8 cellular contexts compared by ENCODE assay signal in genomic region chr2:101038455-101039255, GRCh38. TPM values are rescaled to one million over a fixed set of nuclear protein-coding genes. Genes with fewer than 3 reads are reported as not detected.
DNase-seq lines count a peak whose midpoint lies in the region; ATAC-seq and TF ChIP-seq lines count a peak whose summit lies in the region.

No MANE protein-coding gene starts in this region.

- no peaks in the 10 kb centered on the region for H3K9me2 ChIP-seq in OCI-LY1 (ENCODE audit: low read depth, low read length)

- H3K27me3 ChIP-seq in OCI-LY1 (ENCODE audit: insufficient read depth, low read length): peaks cover 5% of the 10 kb centered on the region; the same call in 1 of the 2 replicates
- H3K27me3 ChIP-seq in smooth muscle cell (ENCODE audit: low read depth): no peaks in the 10 kb centered on the region

- H3K9me3 Mint-ChIP-seq in activated naive CD4-positive, alpha-beta T cell treated with anti-CD3 and anti-CD28 coated beads, Interleukin-2, amount 50 U/mL, for 72 hours: no peaks in the 10 kb centered on the region

- no peaks in the 10 kb centered on the region for H4K20me1 ChIP-seq in OCI-LY1 (ENCODE audit: insufficient read depth, low read length)
- H4K20me1 ChIP-seq in smooth muscle cell (ENCODE audit: low read depth): no peaks in the 10 kb centered on the region

- H3K36me3 ChIP-seq in OCI-LY1 (ENCODE audit: insufficient read depth, low read length) (no peaks in the 10 kb centered on the region), smooth muscle cell (ENCODE audit: low read depth) (no peaks in the 10 kb centered on the region)

- H3K27ac ChIP-seq in OCI-LY1 (ENCODE audit: low read depth, low read length, poor library complexity, severe bottlenecking): no peak overlapping the region
- no peak overlapping the region for H3K27ac ChIP-seq in smooth muscle cell (ENCODE audit: low read depth)
- no peak overlapping the region for H3K27ac ChIP-seq in substantia nigra (ENCODE audit: low read depth, low read length, poor library complexity, severe bottlenecking)

- H2AFZ ChIP-seq in OCI-LY1 (ENCODE audit: low read length): no peak overlapping the region
- no peak overlapping the region for H2AFZ ChIP-seq in smooth muscle cell (ENCODE audit: low read depth)

- TF ChIP-seq CTCF in OCI-LY1 (IDR thresholded peaks at IDR 0.05; ENCODE audit: low read length): peak; percentile 52; the same call in 1 of the 2 replicates
- peak; percentile 30 for TF ChIP-seq CTCF in smooth muscle cell (IDR thresholded peaks at IDR 0.05; ENCODE audit: borderline replicate concordance, insufficient read depth, poor library complexity, severe bottlenecking)

- H3K4me1 ChIP-seq in OCI-LY1 (ENCODE audit: insufficient read depth, low read length, severe bottlenecking) (no peaks in the 10 kb centered on the region), smooth muscle cell (ENCODE audit: low read depth) (no peaks in the 10 kb centered on the region)

- no peak overlapping the region for H3K9ac ChIP-seq in OCI-LY1 (ENCODE audit: low read length)
- H3K9ac ChIP-seq in smooth muscle cell (ENCODE audit: low read depth): no peak overlapping the region

- no peak overlapping the region for H3K4me2 ChIP-seq in OCI-LY1 (ENCODE audit: low read length)
- no peak overlapping the region for H3K4me2 ChIP-seq in smooth muscle cell

- H3K36me3 Mint-ChIP-seq in activated naive CD4-positive, alpha-beta T cell treated with anti-CD3 and anti-CD28 coated beads, Interleukin-2, amount 50 U/mL, for 72 hours: no peaks in the 10 kb centered on the region

- ATAC-seq in activated naive CD4-positive, alpha-beta T cell treated with anti-CD3 and anti-CD28 coated beads, Interleukin-2, amount 50 U/mL, for 72 hours: peak; percentile 44 to 68

- peak in 1 of 2 donors; percentile 34 for DNase-seq in activated naive CD4-positive, alpha-beta T cell treated with anti-CD3 and anti-CD28 coated beads, Interleukin-2, amount 50 U/mL, for 72 hours (ENCODE audit: low spot score in 2 of 2)
- no peak for DNase-seq in activated naive CD4-positive, alpha-beta T cell treated with anti-CD3 and anti-CD28 coated beads, Interleukin-2, amount 50 U/mL, for 16 hours
- DNase-seq in erythroblast (lab: John Stamatoyannopoulos, UW): peak; percentile 46 to 65
- no peak for DNase-seq in smooth muscle cell (lab: John Stamatoyannopoulos, UW; ENCODE audit: unreplicated experiment)
- DNase-seq in GM19240 (ENCODE audit: insufficient read length, low spot score): no peak
- no peak for DNase-seq in substantia nigra (lab: John Stamatoyannopoulos, UW)
- no peak for DNase-seq in NCI-H2029 treated with DMSO at 0.1 percent for 48 hours (lab: John Stamatoyannopoulos, UW)

- H3K9me3 ChIP-seq in OCI-LY1 (ENCODE audit: low read length) (no peaks in the 10 kb centered on the region), smooth muscle cell (replicated peaks; ENCODE audit: low read depth) (no peaks in the 10 kb centered on the region)

- no peak overlapping the region for H3K4me3 ChIP-seq in OCI-LY1 (ENCODE audit: low read depth, low read length, poor library complexity, severe bottlenecking)
- no peak overlapping the region for H3K4me3 ChIP-seq in smooth muscle cell

- H3F3A ChIP-seq in OCI-LY1 (ENCODE audit: insufficient read depth, low read length) (no peaks in the 10 kb centered on the region), smooth muscle cell (ENCODE audit: low read depth) (no peaks in the 10 kb centered on the region)

- no peaks in the 10 kb centered on the region for H3K79me2 ChIP-seq in OCI-LY1 (ENCODE audit: insufficient read depth, low read length)
- H3K79me2 ChIP-seq in smooth muscle cell (ENCODE audit: low read depth): no peaks in the 10 kb centered on the region

- WGBS in smooth muscle cell (ENCODE audit: low lambda C conversion rate): 95% methylated on average over 21 of the region's 21 CpGs

- H3K27ac Mint-ChIP-seq in activated naive CD4-positive, alpha-beta T cell treated with anti-CD3 and anti-CD28 coated beads, Interleukin-2, amount 50 U/mL, for 72 hours: peak overlapping the region; percentile 57 to 65

- TF ChIP-seq POLR2A in erythroblast (IDR thresholded peaks at IDR 0.05; ENCODE audit: low read length): no peak

RNA-seq across cellular contexts. Expression of gene RPL31, which starts 36.6 kb away (rescaled TPM):
- 1,000 to 10,000 TPM; 1,392 to 1,582 TPM for total RNA-seq in activated naive CD4-positive, alpha-beta T cell treated with anti-CD3 and anti-CD28 coated beads, Interleukin-2, amount 50 U/mL, for 72 hours
- total RNA-seq in smooth muscle cell: 1,508 and 1,659 TPM in 2 replicates
- 1,292 and 1,320 TPM in 2 replicates for polyA plus RNA-seq in smooth muscle cell

Comparison
In these comparisons a context has a peak if more than half of its experiments do, and no peak if none do; other contexts are left out.
1. DNase-seq: peak in erythroblast (2 of 2); none in activated naive CD4-positive, alpha-beta T cell treated with anti-CD3 and anti-CD28 coated beads, Interleukin-2, amount 50 U/mL, for 16 hours (single experiment), smooth muscle cell (single experiment), GM19240 (single experiment), substantia nigra (0 of 49) and NCI-H2029 treated with DMSO at 0.1 percent for 48 hours (single experiment).